ENCODE assay signal across 19 cellular contexts in the genomic region with DNA sequence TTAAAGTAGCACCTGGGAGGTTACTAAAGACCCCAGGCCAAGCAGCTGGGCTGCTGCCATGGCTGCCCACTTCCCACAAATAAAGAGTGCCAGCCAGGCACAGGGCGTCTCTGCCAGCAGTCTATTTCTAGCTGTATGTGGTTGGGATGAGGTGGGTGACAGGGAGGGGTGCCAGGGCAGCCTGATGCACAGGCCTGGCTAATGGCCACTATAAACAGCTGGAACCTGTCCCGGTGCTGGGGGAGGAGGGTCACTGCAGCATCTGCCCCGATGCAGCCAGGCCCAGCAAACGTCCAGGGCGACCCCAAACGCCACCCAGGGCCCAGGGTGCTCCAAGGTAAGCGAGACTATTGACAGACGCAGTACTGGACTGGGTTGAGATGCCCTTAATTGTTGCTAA. TPM values are rescaled to one million over a fixed set of nuclear protein-coding genes. Genes with fewer than 3 reads are reported as not detected.
"Had no signal": no experiment of that assay in that cellular context is flagged by ENCODE, and none has a peak within 500 bp of the region (broad histone marks: within the 10 kb centered on the region; RNA-seq: fewer than 3 reads in every experiment).

No MANE protein-coding gene starts in this region.

- H3K4me3 ChIP-seq: neural progenitor cell, ovary, tibial artery, uterus had no signal

- H3K27ac ChIP-seq: brain microvascular endothelial cell, neural progenitor cell, uterus had no signal

- H3K4me1 ChIP-seq: uterus had no signal

- H3K36me3 Mint-ChIP-seq: activated naive CD8-positive, alpha-beta T cell treated with anti-CD3 and anti-CD28 coated beads, Interleukin-2, amount 10 ng/mL, durations not matched to agents 7 days and 5 days; naive B cell; stimulated activated naive B cell treated with anti-CD40 and anti-IgM and Interleukin-4, amounts not matched to agents 10 μg/mL and 1 μg/mL and 100 μg/mL, for 72 hours had no signal

- H3K9ac ChIP-seq: neural progenitor cell had no signal

- H2AFZ ChIP-seq: neural progenitor cell had no signal

- H3K27ac Mint-ChIP-seq: activated CD4-positive, alpha-beta T cell treated with anti-CD3 and anti-CD28 coated beads, Interleukin-2, amount 10 ng/mL, durations not matched to agents 7 days and 5 days; activated naive CD8-positive, alpha-beta T cell treated with anti-CD3 and anti-CD28 coated beads, Interleukin-2, amount 10 ng/mL, durations not matched to agents 7 days and 5 days; activated T-helper 1 cell treated with anti-CD3 and anti-CD28 coated beads, Interleukin-12 subunit alpha, Interleukin-12 subunit beta, Interleukin-2, Interleukin-4 antibody, amounts not matched to agents 30 ng/mL and 10 ng/mL and 1 ng/mL, durations not matched to agents 14 hours and 24 hours and 36 hours; stimulated activated naive B cell treated with anti-CD40 and anti-IgM and Interleukin-4, amounts not matched to agents 10 μg/mL and 1 μg/mL and 100 μg/mL, for 72 hours had no signal

- DNase-seq: activated CD4-positive, alpha-beta T cell treated with anti-CD3 and anti-CD28 coated beads, Interleukin-2, amount 10 ng/mL, durations not matched to agents 7 days and 5 days; activated CD8-positive, alpha-beta memory T cell treated with anti-CD3 and anti-CD28 coated beads for 24 hours; activated naive CD4-positive, alpha-beta T cell; activated naive CD8-positive, alpha-beta T cell treated with anti-CD3 and anti-CD28 coated beads, Interleukin-2, amount 10 ng/mL, durations not matched to agents 7 days and 5 days; brain microvascular endothelial cell; cortex of kidney; effector CD4-positive, alpha-beta T cell; foreskin fibroblast; head of caudate nucleus; left colon; mammary epithelial cell; naive B cell; stimulated activated CD4-positive, alpha-beta T cell treated with anti-CD3 and anti-CD28 coated beads, Interleukin-2, amount 100 ng/mL, for 48 hours; stimulated activated naive B cell treated with anti-CD40 and anti-IgM and Interleukin-4, amounts not matched to agents 10 μg/mL and 1 μg/mL and 100 μg/mL, for 72 hours; tibial artery; uterus had no signal

- ATAC-seq: left colon; stimulated activated naive B cell treated with anti-CD40 and anti-IgM and Interleukin-4, amounts not matched to agents 10 μg/mL and 1 μg/mL and 100 μg/mL, for 72 hours had no signal

- H3K4me3 Mint-ChIP-seq: activated CD4-positive, alpha-beta T cell treated with anti-CD3 and anti-CD28 coated beads, Interleukin-2, amount 10 ng/mL, durations not matched to agents 7 days and 5 days; activated naive CD8-positive, alpha-beta T cell treated with anti-CD3 and anti-CD28 coated beads, Interleukin-2, amount 10 ng/mL, durations not matched to agents 7 days and 5 days; activated T-helper 1 cell treated with anti-CD3 and anti-CD28 coated beads, Interleukin-12 subunit alpha, Interleukin-12 subunit beta, Interleukin-2, Interleukin-4 antibody, amounts not matched to agents 30 ng/mL and 10 ng/mL and 1 ng/mL, durations not matched to agents 14 hours and 24 hours and 36 hours; naive B cell; neural progenitor cell; stimulated activated naive B cell treated with anti-CD40 and anti-IgM and Interleukin-4, amounts not matched to agents 10 μg/mL and 1 μg/mL and 100 μg/mL, for 72 hours had no signal

- H3K36me3 ChIP-seq: brain microvascular endothelial cell, neural progenitor cell, ovary, tibial artery, uterus had no signal

- H3K27me3 ChIP-seq: neural progenitor cell, ovary, uterus had no signal

- H3K9me3 ChIP-seq: ovary, tibial artery, uterus had no signal

- H3K4me2 ChIP-seq: neural progenitor cell had no signal

- H3K4me1 Mint-ChIP-seq: activated CD4-positive, alpha-beta T cell treated with anti-CD3 and anti-CD28 coated beads, Interleukin-2, amount 10 ng/mL, durations not matched to agents 7 days and 5 days; activated naive CD8-positive, alpha-beta T cell treated with anti-CD3 and anti-CD28 coated beads, Interleukin-2, amount 10 ng/mL, durations not matched to agents 7 days and 5 days; stimulated activated naive B cell treated with anti-CD40 and anti-IgM and Interleukin-4, amounts not matched to agents 10 μg/mL and 1 μg/mL and 100 μg/mL, for 72 hours had no signal

RNA-seq across cellular contexts. Expression of a gene that starts 37.4 kb away (rescaled TPM):
- total RNA-seq: activated CD4-positive, alpha-beta T cell treated with anti-CD3 and anti-CD28 coated beads, Interleukin-2, amount 10 ng/mL, durations not matched to agents 7 days and 5 days; activated T-helper 1 cell treated with anti-CD3 and anti-CD28 coated beads, Interleukin-12 subunit alpha, Interleukin-12 subunit beta, Interleukin-2, Interleukin-4 antibody, amounts not matched to agents 30 ng/mL and 10 ng/mL and 1 ng/mL, durations not matched to agents 14 hours and 24 hours and 36 hours; mammary epithelial cell had no signal
- polyA plus RNA-seq: mammary epithelial cell had no signal
